ENCODE assay signal across 1 cellular context in the genomic region with DNA sequence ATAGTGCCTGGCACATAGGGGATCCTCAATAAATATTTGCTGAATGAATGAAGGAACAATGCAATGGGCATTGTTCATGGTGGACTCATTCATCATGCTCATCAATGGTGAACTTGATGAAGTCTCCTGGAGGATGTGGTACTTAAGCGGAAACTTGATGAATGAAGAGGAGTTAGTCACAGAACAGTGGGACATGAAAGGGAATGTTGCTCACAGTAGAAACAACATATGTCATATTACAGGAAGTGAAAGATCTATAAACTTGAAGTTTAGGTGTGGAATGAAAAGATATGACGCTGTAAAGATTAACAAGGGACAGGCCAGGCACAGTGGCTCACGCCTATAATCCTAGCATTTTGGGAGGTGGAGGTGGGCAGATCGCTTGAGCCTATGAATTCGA.
TF ChIP-seq lines count a peak whose summit lies in the region.

No MANE protein-coding gene starts in this region.

TF ChIP-seq in HCT116, 20 proteins besides CTCF, POLR2A, EP300 and RAD21 (continued from another document):
- TF ChIP-seq, protein P1, sequence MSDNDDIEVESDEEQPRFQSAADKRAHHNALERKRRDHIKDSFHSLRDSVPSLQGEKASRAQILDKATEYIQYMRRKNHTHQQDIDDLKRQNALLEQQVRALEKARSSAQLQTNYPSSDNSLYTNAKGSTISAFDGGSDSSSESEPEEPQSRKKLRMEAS (IDR thresholded peaks at IDR 0.05) = peak; percentile 73
- TF ChIP-seq SIN3A (IDR thresholded peaks at IDR 0.05; ENCODE audit: low read depth) = peak; percentile 60
- TF ChIP-seq SP1 (IDR thresholded peaks at IDR 0.05; ENCODE audit: low read depth) = peak; percentile 99
- peak; percentile 82 for TF ChIP-seq CEBPB (IDR thresholded peaks at IDR 0.05; ENCODE audit: low read depth)
- TF ChIP-seq SRF (IDR thresholded peaks at IDR 0.05; ENCODE audit: low read depth) = peak; percentile 64; the same call in 1 of the 2 replicates
- TF ChIP-seq, protein P2, sequence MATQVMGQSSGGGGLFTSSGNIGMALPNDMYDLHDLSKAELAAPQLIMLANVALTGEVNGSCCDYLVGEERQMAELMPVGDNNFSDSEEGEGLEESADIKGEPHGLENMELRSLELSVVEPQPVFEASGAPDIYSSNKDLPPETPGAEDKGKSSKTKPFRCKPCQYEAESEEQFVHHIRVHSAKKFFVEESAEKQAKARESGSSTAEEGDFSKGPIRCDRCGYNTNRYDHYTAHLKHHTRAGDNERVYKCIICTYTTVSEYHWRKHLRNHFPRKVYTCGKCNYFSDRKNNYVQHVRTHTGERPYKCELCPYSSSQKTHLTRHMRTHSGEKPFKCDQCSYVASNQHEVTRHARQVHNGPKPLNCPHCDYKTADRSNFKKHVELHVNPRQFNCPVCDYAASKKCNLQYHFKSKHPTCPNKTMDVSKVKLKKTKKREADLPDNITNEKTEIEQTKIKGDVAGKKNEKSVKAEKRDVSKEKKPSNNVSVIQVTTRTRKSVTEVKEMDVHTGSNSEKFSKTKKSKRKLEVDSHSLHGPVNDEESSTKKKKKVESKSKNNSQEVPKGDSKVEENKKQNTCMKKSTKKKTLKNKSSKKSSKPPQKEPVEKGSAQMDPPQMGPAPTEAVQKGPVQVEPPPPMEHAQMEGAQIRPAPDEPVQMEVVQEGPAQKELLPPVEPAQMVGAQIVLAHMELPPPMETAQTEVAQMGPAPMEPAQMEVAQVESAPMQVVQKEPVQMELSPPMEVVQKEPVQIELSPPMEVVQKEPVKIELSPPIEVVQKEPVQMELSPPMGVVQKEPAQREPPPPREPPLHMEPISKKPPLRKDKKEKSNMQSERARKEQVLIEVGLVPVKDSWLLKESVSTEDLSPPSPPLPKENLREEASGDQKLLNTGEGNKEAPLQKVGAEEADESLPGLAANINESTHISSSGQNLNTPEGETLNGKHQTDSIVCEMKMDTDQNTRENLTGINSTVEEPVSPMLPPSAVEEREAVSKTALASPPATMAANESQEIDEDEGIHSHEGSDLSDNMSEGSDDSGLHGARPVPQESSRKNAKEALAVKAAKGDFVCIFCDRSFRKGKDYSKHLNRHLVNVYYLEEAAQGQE (IDR thresholded peaks at IDR 0.05; ENCODE audit: low read depth) = no peak
- TF ChIP-seq, protein P3, sequence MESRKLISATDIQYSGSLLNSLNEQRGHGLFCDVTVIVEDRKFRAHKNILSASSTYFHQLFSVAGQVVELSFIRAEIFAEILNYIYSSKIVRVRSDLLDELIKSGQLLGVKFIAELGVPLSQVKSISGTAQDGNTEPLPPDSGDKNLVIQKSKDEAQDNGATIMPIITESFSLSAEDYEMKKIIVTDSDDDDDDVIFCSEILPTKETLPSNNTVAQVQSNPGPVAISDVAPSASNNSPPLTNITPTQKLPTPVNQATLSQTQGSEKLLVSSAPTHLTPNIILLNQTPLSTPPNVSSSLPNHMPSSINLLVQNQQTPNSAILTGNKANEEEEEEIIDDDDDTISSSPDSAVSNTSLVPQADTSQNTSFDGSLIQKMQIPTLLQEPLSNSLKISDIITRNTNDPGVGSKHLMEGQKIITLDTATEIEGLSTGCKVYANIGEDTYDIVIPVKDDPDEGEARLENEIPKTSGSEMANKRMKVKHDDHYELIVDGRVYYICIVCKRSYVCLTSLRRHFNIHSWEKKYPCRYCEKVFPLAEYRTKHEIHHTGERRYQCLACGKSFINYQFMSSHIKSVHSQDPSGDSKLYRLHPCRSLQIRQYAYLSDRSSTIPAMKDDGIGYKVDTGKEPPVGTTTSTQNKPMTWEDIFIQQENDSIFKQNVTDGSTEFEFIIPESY (IDR thresholded peaks at IDR 0.05; ENCODE audit: extremely low read depth, insufficient replicate concordance, low read length) = peak; percentile 61
- TF ChIP-seq ELF1 (IDR thresholded peaks at IDR 0.05; ENCODE audit: borderline replicate concordance, low read depth) = peak; percentile 34; the same call in 1 of the 2 replicates
- TF ChIP-seq YY1 (IDR thresholded peaks at IDR 0.05; ENCODE audit: extremely low read depth, insufficient replicate concordance, low read depth, low read length) = peak; percentile 51
TF ChIP-seq in HCT116: peak in this region for 15.
